1 cellular context compared by ENCODE assay signal in genomic region chr5:151251621-151252020, GRCh38.
TF ChIP-seq lines count a peak whose summit lies in the region.

No MANE protein-coding gene starts in this region.

TF ChIP-seq in liver, 16 proteins besides CTCF, POLR2A, EP300 and RAD21 (continued from another document):
- TF ChIP-seq ATF3 (IDR thresholded peaks at IDR 0.05) (no peak), FOXA1 (IDR thresholded peaks at IDR 0.05) (no peak), HNF4A (conservative IDR thresholded peaks at IDR 0.05) (no peak), FOXA2 (IDR thresholded peaks at IDR 0.05) (no peak), RXRA (IDR thresholded peaks at IDR 0.05) (no peak)
